9 cellular contexts compared by ENCODE assay signal in genomic region chr2:152062130-152063091, GRCh38. TPM values are rescaled to one million over a fixed set of nuclear protein-coding genes. Genes with fewer than 3 reads are reported as not detected.
DNase-seq lines count a peak whose midpoint lies in the region; ATAC-seq and TF ChIP-seq lines count a peak whose summit lies in the region.
"Had no signal": no experiment of that assay in that cellular context is flagged by ENCODE, and none has a peak within 500 bp of the region (broad histone marks: within the 10 kb centered on the region; RNA-seq: fewer than 3 reads in every experiment).

No MANE protein-coding gene starts in this region.

- ATAC-seq in HG03378 (IDR thresholded peaks at IDR 0.05; ENCODE audit: unreplicated experiment) = peak; percentile 84
- ATAC-seq in activated T-helper 17 cell treated with anti-CD3 and anti-CD28 coated beads, Interleukin-2, amount 50 U/mL, for 72 hours (replicated peaks) = no peak

- no peaks in the 10 kb centered on the region for H3K27me3 ChIP-seq in tibial artery

- no peaks in the 10 kb centered on the region for H3K9me3 ChIP-seq in tibial artery
- H3K9me3 ChIP-seq: thoracic aorta had no signal

- peak overlapping the region; percentile 7 to 37 for H3K27ac ChIP-seq in tibial artery
- H3K27ac ChIP-seq: thoracic aorta had no signal

- no peak for TF ChIP-seq CTCF in fibroblast of villous mesenchyme (IDR thresholded peaks at IDR 0.05; ENCODE audit: insufficient read depth, low read depth, low read length)
- TF ChIP-seq CTCF in tibial artery (IDR thresholded peaks at IDR 0.05) = no peak

- H3K4me1 ChIP-seq in tibial artery = peaks cover 0 to 5% (median 0%) of the 10 kb centered on the region in 4 donors

- H3K4me3 ChIP-seq in fibroblast of villous mesenchyme (ENCODE audit: low read depth, low read length) = no peak overlapping the region
- H3K4me3 ChIP-seq in tibial artery = peak overlapping the region in 1 of 2 donors; percentile 31
- H3K4me3 ChIP-seq: thoracic aorta had no signal

- no peak overlapping the region for H3K27ac Mint-ChIP-seq in activated T-helper 17 cell treated with anti-CD3 and anti-CD28 coated beads, Interleukin-2, amount 50 U/mL, for 72 hours

- no peak overlapping the region for H3K4me3 Mint-ChIP-seq in activated T-helper 17 cell treated with anti-CD3 and anti-CD28 coated beads, Interleukin-2, amount 50 U/mL, for 72 hours

- no peaks in the 10 kb centered on the region for H3K9me3 Mint-ChIP-seq in activated T-helper 17 cell treated with anti-CD3 and anti-CD28 coated beads, Interleukin-2, amount 50 U/mL, for 72 hours

- peaks cover 12% of the 10 kb centered on the region for H3K27me3 Mint-ChIP-seq in activated T-helper 17 cell treated with anti-CD3 and anti-CD28 coated beads, Interleukin-2, amount 50 U/mL, for 72 hours

- DNase-seq in NCI-H2171 treated with DMSO at 0.1 percent for 48 hours (lab: John Stamatoyannopoulos, UW) (peak; percentile 33), NCI-H2171 (lab: John Stamatoyannopoulos, UW) (no peak), fibroblast of villous mesenchyme (ENCODE audit: low read depth) (peak; percentile 59), tibial artery (peak; percentile 52 to 71), putamen (ENCODE audit: low spot score) (no peak), NOMO-1 treated with dmso at 0.1 percent for 144 hours (lab: John Stamatoyannopoulos, UW; ENCODE audit: unreplicated experiment) (no peak)

- H3K36me3 ChIP-seq in tibial artery = no peaks in the 10 kb centered on the region
- H3K36me3 ChIP-seq: thoracic aorta had no signal

- no peaks in the 10 kb centered on the region for H3K36me3 Mint-ChIP-seq in activated T-helper 17 cell treated with anti-CD3 and anti-CD28 coated beads, Interleukin-2, amount 50 U/mL, for 72 hours (ENCODE audit: low read depth)

- intact Hi-C loops in tibial artery (cut with DNase I; ENCODE audit: low total_unique reads) = no loop called here

- H3K4me1 Mint-ChIP-seq in activated T-helper 17 cell treated with anti-CD3 and anti-CD28 coated beads, Interleukin-2, amount 50 U/mL, for 72 hours = no peaks in the 10 kb centered on the region

RNA-seq across cellular contexts. Expression of gene CACNB4, which starts 36.4 kb away (rescaled TPM):
- 0.32 and 0.43 TPM in 2 replicates for total RNA-seq in fibroblast of villous mesenchyme
- under 1 TPM; 0.16 to 0.32 TPM for total RNA-seq in activated T-helper 17 cell treated with anti-CD3 and anti-CD28 coated beads, Interleukin-2, amount 50 U/mL, for 72 hours

Comparison
In these comparisons a context has a peak if more than half of its experiments do, and no peak if none do; other contexts are left out.
1. DNase-seq: peak in NCI-H2171 treated with DMSO at 0.1 percent for 48 hours (single experiment), fibroblast of villous mesenchyme (single experiment) and tibial artery (2 of 2); none in NCI-H2171 (single experiment), putamen (single experiment) and NOMO-1 treated with dmso at 0.1 percent for 144 hours (single experiment).